27 cellular contexts compared by ENCODE assay signal in the genomic region with DNA sequence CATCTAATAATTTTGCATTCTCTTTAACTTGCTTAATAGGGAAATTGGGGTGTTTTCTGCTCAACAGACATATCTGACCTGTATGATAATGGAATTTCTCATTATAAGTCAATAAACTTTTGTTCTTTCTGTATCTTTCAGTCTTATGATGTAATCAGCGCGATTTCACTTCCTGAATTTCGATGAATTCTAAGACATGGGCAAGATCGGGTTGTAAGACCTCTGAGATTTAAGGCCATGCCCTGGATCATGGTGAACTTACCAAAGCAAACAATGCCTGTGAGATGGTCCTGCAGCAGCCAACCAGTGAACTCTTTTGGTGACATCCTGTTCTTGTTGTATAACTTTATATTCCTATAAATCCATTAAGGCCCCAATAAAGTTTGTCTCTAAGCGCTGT.
"Had no signal": no experiment of that assay in that cellular context is flagged by ENCODE, and none has a peak within 500 bp of the region (broad histone marks: within the 10 kb centered on the region; RNA-seq: fewer than 3 reads in every experiment).

No MANE protein-coding gene starts in this region.

- H3K4me2 ChIP-seq: hepatocyte had no signal

- H2AFZ ChIP-seq: hepatocyte, parathyroid adenoma had no signal

- H3K36me3 ChIP-seq: right atrium auricular region, transverse colon, WERI-Rb-1 had no signal

- H3K4me3 Mint-ChIP-seq: activated naive CD4-positive, alpha-beta T cell treated with anti-CD3 and anti-CD28 coated beads for 36 hours; activated naive CD8-positive, alpha-beta T cell treated with anti-CD3 and anti-CD28 coated beads, Interleukin-2, amount 10 ng/mL, durations not matched to agents 7 days and 5 days; activated T-helper 1 cell treated with anti-CD3 and anti-CD28 coated beads, Interleukin-12 subunit alpha, Interleukin-12 subunit beta, Interleukin-2, Interleukin-4 antibody, amounts not matched to agents 30 ng/mL and 10 ng/mL and 1 ng/mL, durations not matched to agents 14 hours and 24 hours and 36 hours; naive thymus-derived CD8-positive, alpha-beta T cell; neural crest cell had no signal

- H3K27me3 Mint-ChIP-seq: activated naive CD8-positive, alpha-beta T cell treated with anti-CD3 and anti-CD28 coated beads, Interleukin-2, amount 10 ng/mL, durations not matched to agents 7 days and 5 days; naive thymus-derived CD8-positive, alpha-beta T cell had no signal

- DNase-seq: activated CD4-positive, alpha-beta T cell treated with anti-CD3 and anti-CD28 coated beads for 48 hours; activated CD4-positive, alpha-beta T cell treated with anti-CD3 and anti-CD28 coated beads, Interleukin-2, amount 50 U/mL, for 48 hours; activated CD8-positive, alpha-beta memory T cell treated with anti-CD3 and anti-CD28 coated beads for 24 hours; activated effector memory CD4-positive, alpha-beta T cell treated with anti-CD3 and anti-CD28 coated beads, Interleukin-2, amount 50 U/mL, for 16 hours; activated naive CD4-positive, alpha-beta T cell treated with anti-CD3 and anti-CD28 coated beads for 36 hours; activated naive CD8-positive, alpha-beta T cell treated with anti-CD3 and anti-CD28 coated beads, Interleukin-2, amount 10 ng/mL, durations not matched to agents 7 days and 5 days; activated T-cell treated with anti-CD3 and anti-CD28 coated beads, Interleukin-2, amount 50 U/mL, for 1 hour; caudate nucleus; islet precursor cell; left cardiac atrium; midbrain; naive thymus-derived CD8-positive, alpha-beta T cell; nucleus accumbens; stimulated activated CD4-positive, alpha-beta T cell treated with anti-CD3 and anti-CD28 coated beads, Interleukin-15, amount 100 ng/mL, for 24 hours; stimulated activated CD4-positive, alpha-beta T cell treated with anti-CD3 and anti-CD28 coated beads, Interleukin-2, amount 100 ng/mL, for 24 hours; stimulated activated naive CD4-positive, alpha-beta T cell; testis; transverse colon; WERI-Rb-1 had no signal

- H3K27ac Mint-ChIP-seq: activated naive CD4-positive, alpha-beta T cell treated with anti-CD3 and anti-CD28 coated beads for 36 hours; activated naive CD8-positive, alpha-beta T cell treated with anti-CD3 and anti-CD28 coated beads, Interleukin-2, amount 10 ng/mL, durations not matched to agents 7 days and 5 days; activated T-helper 1 cell treated with anti-CD3 and anti-CD28 coated beads, Interleukin-12 subunit alpha, Interleukin-12 subunit beta, Interleukin-2, Interleukin-4 antibody, amounts not matched to agents 30 ng/mL and 10 ng/mL and 1 ng/mL, durations not matched to agents 14 hours and 24 hours and 36 hours; naive thymus-derived CD8-positive, alpha-beta T cell had no signal

- H3K9me3 Mint-ChIP-seq: activated naive CD4-positive, alpha-beta T cell treated with anti-CD3 and anti-CD28 coated beads for 36 hours; activated naive CD8-positive, alpha-beta T cell treated with anti-CD3 and anti-CD28 coated beads, Interleukin-2, amount 10 ng/mL, durations not matched to agents 7 days and 5 days; activated T-helper 1 cell treated with anti-CD3 and anti-CD28 coated beads, Interleukin-12 subunit alpha, Interleukin-12 subunit beta, Interleukin-2, Interleukin-4 antibody, amounts not matched to agents 30 ng/mL and 10 ng/mL and 1 ng/mL, durations not matched to agents 14 hours and 24 hours and 36 hours; naive thymus-derived CD8-positive, alpha-beta T cell had no signal

- FAIRE-seq: endothelial cell of umbilical vein had no signal

- H3K4me3 ChIP-seq: gastroesophageal sphincter, hepatocyte, right atrium auricular region, testis, transverse colon had no signal

- H3K27me3 ChIP-seq: gastroesophageal sphincter, hepatocyte, right atrium auricular region, testis, transverse colon had no signal

- H3K9ac ChIP-seq: parathyroid adenoma had no signal

- H3K27ac ChIP-seq: gastroesophageal sphincter, hepatocyte, parathyroid adenoma, right atrium auricular region, testis, transverse colon, WERI-Rb-1 had no signal

- ATAC-seq: activated CD4-positive, CD25-positive, alpha-beta regulatory T cell treated with anti-CD3 and anti-CD28 coated beads, Interleukin-2, amount 50 U/mL, for 24 hours; gastroesophageal sphincter; left cardiac atrium; naive thymus-derived CD8-positive, alpha-beta T cell had no signal

- H3K9me3 ChIP-seq: gastroesophageal sphincter, testis, transverse colon had no signal

- H3K79me2 ChIP-seq: hepatocyte, parathyroid adenoma had no signal

- H3K4me1 ChIP-seq: gastroesophageal sphincter, parathyroid adenoma, right atrium auricular region, testis, transverse colon had no signal
